14 cellular contexts compared by ENCODE assay signal in genomic region chr14:75156901-75157300, GRCh38. TPM values are rescaled to one million over a fixed set of nuclear protein-coding genes. Genes with fewer than 3 reads are reported as not detected.
A peak's percentile ranks its signal among the peaks of the same experiment; 100 is the strongest.
DNase-seq lines count a peak whose midpoint lies in the region; ATAC-seq and TF ChIP-seq lines count a peak whose summit lies in the region.
"Had no signal": no experiment of that assay in that cellular context is flagged by ENCODE, and none has a peak within 500 bp of the region (broad histone marks: within the 10 kb centered on the region; RNA-seq: fewer than 3 reads in every experiment).

No MANE protein-coding gene starts in this region.

- POLR2A ChIA-PET in T-cell (lab: Charles Lee) = interaction anchor here in 1 of 2 donors (0.6 to 1.0 kb wide), 3 partner anchors 19 to 146 kb away, joined by 4 to 7 read pairs (median 6); partner anchors contain the start of gene TMED10

- H3K27me3 Mint-ChIP-seq in natural killer cell (ENCODE audit: low read depth in 2 of 2) (no peaks in the 10 kb centered on the region), T-cell (no peaks in the 10 kb centered on the region), chondrocyte (ENCODE audit: low read depth) (no peaks in the 10 kb centered on the region), type B pancreatic cell (no peaks in the 10 kb centered on the region)
- no peaks in the 10 kb centered on the region for H3K27me3 Mint-ChIP-seq in natural killer cell treated with Interleukin-12 subunit alpha and Interleukin-12 subunit beta and Interleukin-15 and Interleukin-18, amount 100 ng/mL, for 72 hours

- CTCF ChIA-PET in T-cell (lab: Charles Lee) = interaction anchor here in 1 of 2 donors (1.0 kb wide), 2 partner anchors 10 to 141 kb away, joined by 3 to 5 read pairs; no protein-coding TSS in a partner anchor

- intact Hi-C loops in natural killer cell (cut with micrococcal nuclease) = no loop called here

- H3K4me3 Mint-ChIP-seq in natural killer cell (peak overlapping the region; percentile 35), T-cell (peak overlapping the region in 1 of 3 donors; percentile 49), chondrocyte (ENCODE audit: unreplicated experiment) (no peak overlapping the region), type B pancreatic cell (peak overlapping the region; percentile 3)
- H3K4me3 Mint-ChIP-seq in natural killer cell treated with Interleukin-12 subunit alpha and Interleukin-12 subunit beta and Interleukin-15 and Interleukin-18, amount 100 ng/mL, for 72 hours = no peak overlapping the region

- DNase-seq in natural killer cell (no peak), T-cell (peak in 4 of 34 experiments; percentile 4 to 23 (median 8)), chondrocyte (ENCODE audit: low spot score) (no peak), type B pancreatic cell (ENCODE audit: extremely low spot score, unreplicated experiment) (no peak), GF-D8 (lab: John Stamatoyannopoulos, UW) (no peak)
- no peak for DNase-seq in natural killer cell treated with Interleukin-12 subunit alpha and Interleukin-12 subunit beta and Interleukin-15 and Interleukin-18, amount 100 ng/mL, for 72 hours (ENCODE audit: low spot score)
- DNase-seq: activated CD4-positive, alpha-beta T cell treated with anti-CD3 and anti-CD28 coated beads, Interleukin-2, amount 50 U/mL, for 4 hours; heart right ventricle; left cardiac atrium; NCI-H2029 treated with DMSO at 0.1 percent for 48 hours; NCI-H69; Peyer's patch had no signal

- H3K36me3 Mint-ChIP-seq in natural killer cell (no peaks in the 10 kb centered on the region), T-cell (peaks cover 8% of the 10 kb centered on the region), chondrocyte (ENCODE audit: low read depth) (no peaks in the 10 kb centered on the region), type B pancreatic cell (peaks cover 12% of the 10 kb centered on the region)
- no peaks in the 10 kb centered on the region for H3K36me3 Mint-ChIP-seq in natural killer cell treated with Interleukin-12 subunit alpha and Interleukin-12 subunit beta and Interleukin-15 and Interleukin-18, amount 100 ng/mL, for 72 hours

- H3K9me3 Mint-ChIP-seq in natural killer cell (no peaks in the 10 kb centered on the region), T-cell (no peaks in the 10 kb centered on the region), chondrocyte (ENCODE audit: low read depth) (no peaks in the 10 kb centered on the region), type B pancreatic cell (no peaks in the 10 kb centered on the region)
- no peaks in the 10 kb centered on the region for H3K9me3 Mint-ChIP-seq in natural killer cell treated with Interleukin-12 subunit alpha and Interleukin-12 subunit beta and Interleukin-15 and Interleukin-18, amount 100 ng/mL, for 72 hours

- no peak for TF ChIP-seq CTCF in natural killer cell (IDR thresholded peaks at IDR 0.05)
- TF ChIP-seq CTCF in chondrocyte (IDR thresholded peaks at IDR 0.05) = no peak
- TF ChIP-seq CTCF in type B pancreatic cell (conservative IDR thresholded peaks at IDR 0.05) = no peak

- peak overlapping the region; percentile 7 to 60 for H3K27ac Mint-ChIP-seq in natural killer cell
- H3K27ac Mint-ChIP-seq in natural killer cell treated with Interleukin-12 subunit alpha and Interleukin-12 subunit beta and Interleukin-15 and Interleukin-18, amount 100 ng/mL, for 72 hours = no peak overlapping the region
- H3K27ac Mint-ChIP-seq in T-cell = peak overlapping the region; percentile 20 to 83
- H3K27ac Mint-ChIP-seq in chondrocyte (ENCODE audit: unreplicated experiment) = peak overlapping the region; percentile 87
- peak overlapping the region; percentile 70 for H3K27ac Mint-ChIP-seq in type B pancreatic cell

- ATAC-seq in natural killer cell (peak; percentile 59 to 76 (median 66)), T-cell (replicated peaks in 1 of 4) (peak; percentile 88 to 97 (median 95)), GM21381 (IDR thresholded peaks at IDR 0.05; ENCODE audit: unreplicated experiment) (no peak), HG03108 (IDR thresholded peaks at IDR 0.05; ENCODE audit: unreplicated experiment) (no peak)
- no peak for ATAC-seq in natural killer cell treated with Interleukin-12 subunit alpha and Interleukin-12 subunit beta and Interleukin-15 and Interleukin-18, amount 100 ng/mL, for 72 hours
- ATAC-seq: heart right ventricle, left cardiac atrium had no signal

- H3K4me1 Mint-ChIP-seq in natural killer cell (peaks cover 48 to 58% of the 10 kb centered on the region in 2 donors), T-cell (peaks cover 55 to 71% (median 65%) of the 10 kb centered on the region in 3 donors), chondrocyte (ENCODE audit: low read depth) (peaks cover 47% of the 10 kb centered on the region), type B pancreatic cell (ENCODE audit: unreplicated experiment) (peaks cover 17% of the 10 kb centered on the region)
- peaks cover 49 to 50% of the 10 kb centered on the region in 2 donors for H3K4me1 Mint-ChIP-seq in natural killer cell treated with Interleukin-12 subunit alpha and Interleukin-12 subunit beta and Interleukin-15 and Interleukin-18, amount 100 ng/mL, for 72 hours (ENCODE audit: low read depth in 2 of 2)

RNA-seq across cellular contexts. Expression of gene TMED10, which starts 19.5 kb away (rescaled TPM):
- total RNA-seq in natural killer cell (100 to 1,000 TPM; 216 to 244 (median 231) TPM), T-cell (100 to 1,000 TPM; 143 to 193 (median 151) TPM), chondrocyte (345 to 455 TPM (median 361 TPM) in 3 replicates), type B pancreatic cell (ENCODE audit: low replicate concordance) (273 and 303 TPM in 2 replicates)
- total RNA-seq in natural killer cell treated with Interleukin-12 subunit alpha and Interleukin-12 subunit beta and Interleukin-15 and Interleukin-18, amount 100 ng/mL, for 72 hours = 100 to 1,000 TPM; 200 to 265 TPM

RNA-seq across cellular contexts. Expression of gene NEK9, which starts 30.1 kb away (rescaled TPM):
- total RNA-seq in natural killer cell (10 to 100 TPM; 64.4 to 78.7 (median 74.4) TPM), T-cell (100 to 1,000 TPM in 3 of 5 donors, 10 to 100 TPM in 2; 78.9 to 121 (median 117) TPM), chondrocyte (63.3 to 109 TPM (median 65.4 TPM) in 3 replicates), type B pancreatic cell (ENCODE audit: low replicate concordance) (81.3 and 117 TPM in 2 replicates)
- total RNA-seq in natural killer cell treated with Interleukin-12 subunit alpha and Interleukin-12 subunit beta and Interleukin-15 and Interleukin-18, amount 100 ng/mL, for 72 hours = 10 to 100 TPM; 66.6 to 80.0 TPM

Comparison
In these comparisons a context has a peak if more than half of its experiments do, and no peak if none do; other contexts are left out.
1. ATAC-seq: peak in natural killer cell (3 of 3) and T-cell (4 of 4); none in natural killer cell treated with Interleukin-12 subunit alpha and Interleukin-12 subunit beta and Interleukin-15 and Interleukin-18, amount 100 ng/mL, for 72 hours (0 of 2), GM21381 (single experiment) and HG03108 (single experiment).
2. H3K27ac Mint-ChIP-seq: peak in natural killer cell (2 of 2), T-cell (2 of 2), chondrocyte (single experiment) and type B pancreatic cell (single experiment); none in natural killer cell treated with Interleukin-12 subunit alpha and Interleukin-12 subunit beta and Interleukin-15 and Interleukin-18, amount 100 ng/mL, for 72 hours (0 of 2).
3. H3K4me3 Mint-ChIP-seq: peak in natural killer cell (single experiment) and type B pancreatic cell (single experiment); none in natural killer cell treated with Interleukin-12 subunit alpha and Interleukin-12 subunit beta and Interleukin-15 and Interleukin-18, amount 100 ng/mL, for 72 hours (single experiment) and chondrocyte (single experiment).